In genomic region chr9:127505396-127506116, GRCh38 we compare ENCODE assay signal across 8 cellular contexts. TPM values are rescaled to one million over a fixed set of nuclear protein-coding genes. Genes with fewer than 3 reads are reported as not detected.
A peak's percentile ranks its signal among the peaks of the same experiment; 100 is the strongest.
DNase-seq lines count a peak whose midpoint lies in the region; ATAC-seq and TF ChIP-seq lines count a peak whose summit lies in the region.

No MANE protein-coding gene starts in this region.

- TF ChIP-seq CTCF in fibroblast of pulmonary artery (IDR thresholded peaks at IDR 0.05; ENCODE audit: low read length, missing control alignments) (peak; percentile 56), gastrocnemius medialis (IDR thresholded peaks at IDR 0.05 in 4 of 5, conservative IDR thresholded peaks at IDR 0.05 in 1 of 5) (peak in 3 of 5 experiments; percentile 25 to 36 (median 26)), omental fat pad (IDR thresholded peaks at IDR 0.05) (no peak)

- no peaks in the 10 kb centered on the region for H3K9me3 ChIP-seq in gastrocnemius medialis

- CTCF ChIA-PET in activated CD4-positive, alpha-beta T cell treated with anti-CD3 and anti-CD28 coated beads, Interleukin-2, amount 10 ng/mL, durations not matched to agents 7 days and 5 days (lab: Charles Lee): interaction anchor here (0.6 to 2.7 kb wide), 4 partner anchors 85 to 416 kb away, joined by 3 to 14 read pairs (median 3); partner anchors contain the start of gene TOR2A

- no peak overlapping the region for H3K4me3 Mint-ChIP-seq in activated CD4-positive, alpha-beta T cell treated with anti-CD3 and anti-CD28 coated beads, Interleukin-2, amount 10 ng/mL, durations not matched to agents 7 days and 5 days

- intact Hi-C loops in gastrocnemius medialis (cut with DNase I; ENCODE audit: low total_unique reads): loop anchor here (10.0 kb wide), 1 partner anchor 419 kb away; no protein-coding TSS in a partner anchor

- POLR2A ChIA-PET in activated CD4-positive, alpha-beta T cell treated with anti-CD3 and anti-CD28 coated beads, Interleukin-2, amount 10 ng/mL, durations not matched to agents 7 days and 5 days (lab: Charles Lee): no interaction called here

- H3K36me3 ChIP-seq in gastrocnemius medialis: peaks cover 0 to 17% of the 10 kb centered on the region in 2 donors

- H3K4me3 ChIP-seq in fibroblast of pulmonary artery (replicated peaks; ENCODE audit: low read depth, low read length) (no peak overlapping the region), gastrocnemius medialis (no peak overlapping the region)

- H3K27ac Mint-ChIP-seq in activated CD4-positive, alpha-beta T cell treated with anti-CD3 and anti-CD28 coated beads, Interleukin-2, amount 10 ng/mL, durations not matched to agents 7 days and 5 days: no peak overlapping the region

- in situ Hi-C loops in gastrocnemius medialis (cut with MboI; ENCODE audit: low sequenced_read_pairs in 4 of 4): loop anchor here in 1 of 4 donors (10.0 kb wide), 1 partner anchor 229 kb away; the partner anchor contains the start of gene TOR2A

- TF ChIP-seq POLR2A in gastrocnemius medialis (IDR thresholded peaks at IDR 0.05): no peak

- no peaks in the 10 kb centered on the region for H3K9me3 Mint-ChIP-seq in activated CD4-positive, alpha-beta T cell treated with anti-CD3 and anti-CD28 coated beads, Interleukin-2, amount 10 ng/mL, durations not matched to agents 7 days and 5 days

- ATAC-seq in gastrocnemius medialis (no peak), HG03108 (IDR thresholded peaks at IDR 0.05; ENCODE audit: unreplicated experiment) (no peak), omental fat pad (ENCODE audit: low FRiP score) (no peak)

- H3K4me1 ChIP-seq in gastrocnemius medialis: no peaks in the 10 kb centered on the region

- no peaks in the 10 kb centered on the region for H3K4me1 Mint-ChIP-seq in activated CD4-positive, alpha-beta T cell treated with anti-CD3 and anti-CD28 coated beads, Interleukin-2, amount 10 ng/mL, durations not matched to agents 7 days and 5 days

- H3K27ac ChIP-seq in gastrocnemius medialis: no peak overlapping the region

- no peaks in the 10 kb centered on the region for H3K36me3 Mint-ChIP-seq in activated CD4-positive, alpha-beta T cell treated with anti-CD3 and anti-CD28 coated beads, Interleukin-2, amount 10 ng/mL, durations not matched to agents 7 days and 5 days (ENCODE audit: low read depth)

- DNase-seq in COR-L47 (lab: John Stamatoyannopoulos, UW): peak; percentile 13
- peak; percentile 52 for DNase-seq in HPDE6-E6E7 (ENCODE audit: extremely low spot score)
- peak; percentile 46 for DNase-seq in activated CD4-positive, alpha-beta T cell treated with anti-CD3 and anti-CD28 coated beads, Interleukin-2, amount 10 ng/mL, durations not matched to agents 7 days and 5 days
- peak; percentile 43 for DNase-seq in fibroblast of pulmonary artery (ENCODE audit: low read depth)
- DNase-seq in gastrocnemius medialis: no peak
- DNase-seq in activated gamma-delta T cell treated with Interleukin-2 at 50 U/mL for 16 hours: no peak
- DNase-seq in omental fat pad (ENCODE audit: low spot score): no peak

- H3K27me3 ChIP-seq in gastrocnemius medialis: no peaks in the 10 kb centered on the region

- H3K27me3 Mint-ChIP-seq in activated CD4-positive, alpha-beta T cell treated with anti-CD3 and anti-CD28 coated beads, Interleukin-2, amount 10 ng/mL, durations not matched to agents 7 days and 5 days: no peaks in the 10 kb centered on the region

RNA-seq across cellular contexts. Expression of gene LRSAM1, which starts 54.2 kb away (rescaled TPM):
- 10 to 100 TPM; 13.3 to 13.6 TPM for total RNA-seq in activated CD4-positive, alpha-beta T cell treated with anti-CD3 and anti-CD28 coated beads, Interleukin-2, amount 10 ng/mL, durations not matched to agents 7 days and 5 days
- total RNA-seq in gastrocnemius medialis (10 to 100 TPM; 10.2 to 17.3 (median 16.1) TPM), omental fat pad (10 to 100 TPM in 2 of 4 donors, 1 to 10 TPM in 2; 8.3 to 14.6 (median 10.8) TPM)

RNA-seq across cellular contexts. Expression of gene RPL12, which starts 54.4 kb away (rescaled TPM):
- total RNA-seq in activated CD4-positive, alpha-beta T cell treated with anti-CD3 and anti-CD28 coated beads, Interleukin-2, amount 10 ng/mL, durations not matched to agents 7 days and 5 days: 1,000 to 10,000 TPM; 1,186 to 1,386 TPM
- total RNA-seq in gastrocnemius medialis: 1,000 to 10,000 TPM; 1,654 to 2,251 (median 1,749) TPM
- total RNA-seq in omental fat pad: 1,000 to 10,000 TPM; 2,044 to 2,498 (median 2,365) TPM

Comparison
In these comparisons a context has a peak if more than half of its experiments do, and no peak if none do; other contexts are left out.
1. DNase-seq: peak in COR-L47 (single experiment), HPDE6-E6E7 (single experiment), activated CD4-positive, alpha-beta T cell treated with anti-CD3 and anti-CD28 coated beads, Interleukin-2, amount 10 ng/mL, durations not matched to agents 7 days and 5 days (single experiment) and fibroblast of pulmonary artery (single experiment); none in gastrocnemius medialis (0 of 2), activated gamma-delta T cell treated with Interleukin-2 at 50 U/mL for 16 hours (single experiment) and omental fat pad (single experiment).
2. CTCF ChIP-seq: peak in fibroblast of pulmonary artery (single experiment) and gastrocnemius medialis (3 of 5); none in omental fat pad (0 of 3).